In the genomic region with DNA sequence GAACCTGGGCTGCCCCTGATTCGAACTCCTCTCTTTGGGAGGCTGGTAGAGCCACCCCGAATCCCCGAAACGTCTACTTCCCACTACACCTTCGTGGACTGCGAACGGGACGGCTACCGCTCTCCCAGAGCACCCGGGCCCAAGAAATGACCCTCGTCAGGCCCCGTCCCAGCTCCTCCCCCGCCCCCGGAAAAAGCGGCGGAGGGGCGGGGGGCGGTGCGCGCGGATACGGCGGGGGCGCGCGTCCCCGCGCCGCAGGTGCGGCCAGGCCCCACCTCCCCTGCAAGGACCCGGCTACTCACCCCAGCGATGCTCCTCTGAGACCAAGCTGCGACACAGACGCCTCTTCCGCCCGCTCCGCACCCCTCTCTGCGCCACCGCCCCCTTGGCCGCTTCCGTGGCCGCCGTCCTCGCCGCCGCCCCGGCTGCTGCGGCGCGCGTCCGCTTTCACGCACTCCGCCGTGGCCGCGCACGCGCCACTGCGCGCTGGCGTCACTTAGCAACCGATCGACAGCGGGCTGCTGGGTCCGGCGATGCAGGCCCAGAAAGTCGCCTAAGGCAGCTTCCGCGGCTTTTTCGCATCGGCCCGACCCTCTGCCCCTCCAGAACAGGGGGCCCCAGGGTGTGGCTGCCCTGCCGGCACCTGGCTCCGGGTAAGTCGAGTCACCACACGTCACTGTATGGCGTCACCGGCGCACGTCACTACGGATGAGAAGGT, we compare ENCODE assay signal across 8 cellular contexts. TPM values are rescaled to one million over a fixed set of nuclear protein-coding genes. Genes with fewer than 3 reads are reported as not detected.
DNase-seq lines count a peak whose midpoint lies in the region; ATAC-seq lines count a peak whose summit lies in the region.

A gene (minus strand): TSS at position 432 of the 718 bp plus-strand sequence.

- POLR2A ChIA-PET in activated CD4-positive, alpha-beta T cell treated with anti-CD3 and anti-CD28 coated beads for 36 hours (lab: Charles Lee) = interaction anchor here (0.6 to 1.2 kb wide), 3 partner anchors 67 to 1354 kb away, joined by 3 to 4 read pairs (median 3); no protein-coding TSS in a partner anchor

- ATAC-seq in GM18867 (IDR thresholded peaks at IDR 0.05; ENCODE audit: unreplicated experiment) (peak; percentile 85), HG03097 (IDR thresholded peaks at IDR 0.05; ENCODE audit: low FRiP score, unreplicated experiment) (peak; percentile 61), left colon (peak; percentile 87)
- ATAC-seq in activated CD4-positive, alpha-beta T cell treated with anti-CD3 and anti-CD28 coated beads for 36 hours = peak; percentile 71

- H3K27me3 Mint-ChIP-seq in activated CD4-positive, alpha-beta T cell treated with anti-CD3 and anti-CD28 coated beads for 36 hours = no peaks in the 10 kb centered on the region

- H3K27ac Mint-ChIP-seq in activated CD4-positive, alpha-beta T cell treated with anti-CD3 and anti-CD28 coated beads for 36 hours = peak within 1 kb of the TSS; percentile 82

- intact Hi-C loops in activated CD4-positive, alpha-beta T cell treated with anti-CD3 and anti-CD28 coated beads for 36 hours (cut with DNase I, micrococcal nuclease) = loop anchor here (1.0 to 5.0 kb wide), 6 partner anchors 33 to 820 kb away; a partner anchor contains a TSS
- intact Hi-C loops in left colon (cut with DNase I, micrococcal nuclease) = no loop called here

- peaks cover 40% of the 10 kb centered on the region for H3K4me1 Mint-ChIP-seq in activated CD4-positive, alpha-beta T cell treated with anti-CD3 and anti-CD28 coated beads for 36 hours

- DNase-seq in AG08395 (ENCODE audit: low spot score) = peak; percentile 91
- peak; percentile 72 for DNase-seq in NCI-H345 treated with DMSO at 0.1 percent for 48 hours (lab: John Stamatoyannopoulos, UW; ENCODE audit: unreplicated experiment)
- peak; percentile 89 for DNase-seq in activated CD4-positive, alpha-beta T cell treated with anti-CD3 and anti-CD28 coated beads for 36 hours
- peak; percentile 76 to 87 for DNase-seq in left colon
- peak; percentile 73 for DNase-seq in stimulated activated CD4-positive, alpha-beta T cell treated with anti-CD3 and anti-CD28 coated beads, Interleukin-1b, Interleukin-23, amount 100 ng/mL, for 48 hours

- peak within 1 kb of the TSS; percentile 82 for H3K4me3 Mint-ChIP-seq in activated CD4-positive, alpha-beta T cell treated with anti-CD3 and anti-CD28 coated beads for 36 hours

- no peaks in the 10 kb centered on the region for H3K9me3 Mint-ChIP-seq in activated CD4-positive, alpha-beta T cell treated with anti-CD3 and anti-CD28 coated beads for 36 hours (ENCODE audit: low read depth)

- CTCF ChIA-PET in activated CD4-positive, alpha-beta T cell treated with anti-CD3 and anti-CD28 coated beads for 36 hours (lab: Charles Lee) = interaction anchor here (0.7 to 0.8 kb wide), 2 partner anchors 68 to 70 kb away, joined by 3 read pairs; no protein-coding TSS in a partner anchor

- no peaks in the 10 kb centered on the region for H3K36me3 Mint-ChIP-seq in activated CD4-positive, alpha-beta T cell treated with anti-CD3 and anti-CD28 coated beads for 36 hours (ENCODE audit: low read depth)

- peak within 1 kb of the TSS; percentile 86 for H3K27ac ChIP-seq in cingulate gyrus (ENCODE audit: low read depth, low read length)

RNA-seq across cellular contexts. Expression of the gene that starts here (rescaled TPM):
- total RNA-seq in activated CD4-positive, alpha-beta T cell treated with anti-CD3 and anti-CD28 coated beads for 36 hours = 10 to 100 TPM in 1 of 2 experiments, 1 to 10 TPM in 1; 8.2 to 12.2 TPM
- total RNA-seq in left colon = 10 to 100 TPM; 26.1 to 31.3 TPM

Comparison
In these comparisons a context has a peak if more than half of its experiments do, and no peak if none do; other contexts are left out.
1. Peak in every context shown above with its lines: DNase-seq, ATAC-seq and H3K27ac ChIP-seq.
2. intact Hi-C loops: an anchor here in activated CD4-positive, alpha-beta T cell treated with anti-CD3 and anti-CD28 coated beads for 36 hours (1.0 to 5.0 kb wide); none called in left colon.